Comparison of ENCODE assay signal across 8 cellular contexts in genomic region chr9:70120834-70121510, GRCh38.
A peak's percentile ranks its signal among the peaks of the same experiment; 100 is the strongest.
DNase-seq lines count a peak whose midpoint lies in the region; ATAC-seq and TF ChIP-seq lines count a peak whose summit lies in the region.

No MANE protein-coding gene starts in this region.

- peaks cover 3% of the 10 kb centered on the region for H3K9me3 Mint-ChIP-seq in activated CD4-positive, alpha-beta memory T cell treated with anti-CD3 and anti-CD28 coated beads for 36 hours
- no peaks in the 10 kb centered on the region for H3K9me3 Mint-ChIP-seq in activated CD4-positive, alpha-beta memory T cell treated with anti-CD3 and anti-CD28 coated beads, Interleukin-2, amount 10 ng/mL, durations not matched to agents 7 days and 5 days

- H3K27ac ChIP-seq in ascending aorta, result peak overlapping the region; percentile 17 to 56
- peak overlapping the region in 3 of 4 donors; percentile 6 to 66 (median 59) for H3K27ac ChIP-seq in transverse colon
- H3K27ac ChIP-seq in vagina, result no peak overlapping the region

- H3K27me3 ChIP-seq in ascending aorta, result no peaks in the 10 kb centered on the region
- H3K27me3 ChIP-seq in transverse colon, result no peaks in the 10 kb centered on the region
- H3K27me3 ChIP-seq in vagina, result no peaks in the 10 kb centered on the region

- no peak overlapping the region for H3K4me3 Mint-ChIP-seq in activated CD4-positive, alpha-beta memory T cell treated with anti-CD3 and anti-CD28 coated beads for 36 hours
- H3K4me3 Mint-ChIP-seq in activated CD4-positive, alpha-beta memory T cell treated with anti-CD3 and anti-CD28 coated beads, Interleukin-2, amount 10 ng/mL, durations not matched to agents 7 days and 5 days, result no peak overlapping the region

- TF ChIP-seq CTCF in ascending aorta (IDR thresholded peaks at IDR 0.05) (no peak), transverse colon (IDR thresholded peaks at IDR 0.05) (peak in 2 of 5 experiments; percentile 5 to 19), vagina (IDR thresholded peaks at IDR 0.05) (peak in 1 of 3 experiments; percentile 20)

- no peaks in the 10 kb centered on the region for H3K4me1 ChIP-seq in ascending aorta
- H3K4me1 ChIP-seq in transverse colon, result peaks cover 0 to 10% (median 7%) of the 10 kb centered on the region in 4 donors
- peaks cover 8% of the 10 kb centered on the region for H3K4me1 ChIP-seq in vagina

- TF ChIP-seq POLR2A in transverse colon (IDR thresholded peaks at IDR 0.05) (no peak), vagina (IDR thresholded peaks at IDR 0.05) (no peak)

- CTCF ChIA-PET in activated CD4-positive, alpha-beta memory T cell treated with anti-CD3 and anti-CD28 coated beads for 36 hours (lab: Charles Lee), result interaction anchor here (0.6 to 5.4 kb wide), 3 partner anchors 9 to 482 kb away, joined by 3 to 46 read pairs (median 5); no protein-coding TSS in a partner anchor
- CTCF ChIA-PET in activated CD4-positive, alpha-beta memory T cell treated with anti-CD3 and anti-CD28 coated beads, Interleukin-2, amount 10 ng/mL, durations not matched to agents 7 days and 5 days (lab: Charles Lee), result interaction anchor here (2.3 to 2.6 kb wide), 2 partner anchors 8 to 10 kb away, joined by 5 to 10 read pairs; no protein-coding TSS in a partner anchor

- H3K36me3 ChIP-seq in ascending aorta, result no peaks in the 10 kb centered on the region
- H3K36me3 ChIP-seq in transverse colon, result no peaks in the 10 kb centered on the region
- H3K36me3 ChIP-seq in vagina, result peaks cover 0 to 9% of the 10 kb centered on the region in 2 donors

- H3K36me3 Mint-ChIP-seq in activated CD4-positive, alpha-beta memory T cell treated with anti-CD3 and anti-CD28 coated beads for 36 hours, result no peaks in the 10 kb centered on the region
- no peaks in the 10 kb centered on the region for H3K36me3 Mint-ChIP-seq in activated CD4-positive, alpha-beta memory T cell treated with anti-CD3 and anti-CD28 coated beads, Interleukin-2, amount 10 ng/mL, durations not matched to agents 7 days and 5 days (ENCODE audit: low read depth)

- H3K4me3 ChIP-seq in ascending aorta (no peak overlapping the region), transverse colon (no peak overlapping the region), vagina (no peak overlapping the region)

- ATAC-seq in GM18870 (IDR thresholded peaks at IDR 0.05; ENCODE audit: unreplicated experiment), result no peak

- 53 to 80% methylated on average over 1 to 5 of the region's 5 CpGs for WGBS in transverse colon (ENCODE audit: low coverage in 1 of 2), 2 donors

- no peak overlapping the region for H3K27ac Mint-ChIP-seq in activated CD4-positive, alpha-beta memory T cell treated with anti-CD3 and anti-CD28 coated beads for 36 hours
- no peak overlapping the region for H3K27ac Mint-ChIP-seq in activated CD4-positive, alpha-beta memory T cell treated with anti-CD3 and anti-CD28 coated beads, Interleukin-2, amount 10 ng/mL, durations not matched to agents 7 days and 5 days

- no peaks in the 10 kb centered on the region for H3K27me3 Mint-ChIP-seq in activated CD4-positive, alpha-beta memory T cell treated with anti-CD3 and anti-CD28 coated beads for 36 hours
- peaks cover 6% of the 10 kb centered on the region for H3K27me3 Mint-ChIP-seq in activated CD4-positive, alpha-beta memory T cell treated with anti-CD3 and anti-CD28 coated beads, Interleukin-2, amount 10 ng/mL, durations not matched to agents 7 days and 5 days

- POLR2A ChIA-PET in activated CD4-positive, alpha-beta memory T cell treated with anti-CD3 and anti-CD28 coated beads for 36 hours (lab: Charles Lee), result no interaction called here
- POLR2A ChIA-PET in activated CD4-positive, alpha-beta memory T cell treated with anti-CD3 and anti-CD28 coated beads, Interleukin-2, amount 10 ng/mL, durations not matched to agents 7 days and 5 days (lab: Charles Lee), result no interaction called here

- in situ Hi-C loops in transverse colon (cut with MboI; ENCODE audit: low pct_ligation_motif_present in 1 of 4, low pct_unique_long_range_greater_than_20kb in 1 of 4, low sequenced_read_pairs in 3 of 4), result no loop called here

- no peaks in the 10 kb centered on the region for H3K4me1 Mint-ChIP-seq in activated CD4-positive, alpha-beta memory T cell treated with anti-CD3 and anti-CD28 coated beads for 36 hours (ENCODE audit: low read depth)
- no peaks in the 10 kb centered on the region for H3K4me1 Mint-ChIP-seq in activated CD4-positive, alpha-beta memory T cell treated with anti-CD3 and anti-CD28 coated beads, Interleukin-2, amount 10 ng/mL, durations not matched to agents 7 days and 5 days

- peak; percentile 15 for DNase-seq in activated CD4-positive, alpha-beta memory T cell treated with anti-CD3 and anti-CD28 coated beads for 36 hours
- DNase-seq in activated CD4-positive, alpha-beta memory T cell treated with anti-CD3 and anti-CD28 coated beads, Interleukin-2, amount 10 ng/mL, durations not matched to agents 7 days and 5 days, result no peak
- DNase-seq in ascending aorta (ENCODE audit: low spot score in 2 of 2) (peak in 1 of 2 donors; percentile 80), islet precursor cell (peak; percentile 96), transverse colon (peak; percentile 37), NCI-H2196 treated with DMSO at 0.1 percent for 48 hours (lab: John Stamatoyannopoulos, UW; ENCODE audit: unreplicated experiment) (no peak), vagina (ENCODE audit: extremely low spot score in 2 of 2) (no peak)

- H3K9me3 ChIP-seq in ascending aorta, result no peaks in the 10 kb centered on the region
- no peaks in the 10 kb centered on the region for H3K9me3 ChIP-seq in transverse colon
- no peaks in the 10 kb centered on the region for H3K9me3 ChIP-seq in vagina

- TF ChIP-seq EP300 in transverse colon (IDR thresholded peaks at IDR 0.05; ENCODE audit: low read depth), result no peak

- intact Hi-C loops in activated CD4-positive, alpha-beta memory T cell treated with anti-CD3 and anti-CD28 coated beads for 36 hours (cut with micrococcal nuclease), result no loop called here
- intact Hi-C loops in ascending aorta (cut with DNase I) (no loop called here), transverse colon (cut with DNase I; ENCODE audit: low total_unique reads) (no loop called here), vagina (cut with DNase I) (no loop called here)

Comparison
In these comparisons a context has a peak if more than half of its experiments do, and no peak if none do; other contexts are left out.
1. DNase-seq: peak in activated CD4-positive, alpha-beta memory T cell treated with anti-CD3 and anti-CD28 coated beads for 36 hours (single experiment), islet precursor cell (single experiment) and transverse colon (single experiment); none in activated CD4-positive, alpha-beta memory T cell treated with anti-CD3 and anti-CD28 coated beads, Interleukin-2, amount 10 ng/mL, durations not matched to agents 7 days and 5 days (single experiment), NCI-H2196 treated with DMSO at 0.1 percent for 48 hours (single experiment) and vagina (0 of 2).